Comparison of ENCODE assay signal across 21 cellular contexts in the genomic region with DNA sequence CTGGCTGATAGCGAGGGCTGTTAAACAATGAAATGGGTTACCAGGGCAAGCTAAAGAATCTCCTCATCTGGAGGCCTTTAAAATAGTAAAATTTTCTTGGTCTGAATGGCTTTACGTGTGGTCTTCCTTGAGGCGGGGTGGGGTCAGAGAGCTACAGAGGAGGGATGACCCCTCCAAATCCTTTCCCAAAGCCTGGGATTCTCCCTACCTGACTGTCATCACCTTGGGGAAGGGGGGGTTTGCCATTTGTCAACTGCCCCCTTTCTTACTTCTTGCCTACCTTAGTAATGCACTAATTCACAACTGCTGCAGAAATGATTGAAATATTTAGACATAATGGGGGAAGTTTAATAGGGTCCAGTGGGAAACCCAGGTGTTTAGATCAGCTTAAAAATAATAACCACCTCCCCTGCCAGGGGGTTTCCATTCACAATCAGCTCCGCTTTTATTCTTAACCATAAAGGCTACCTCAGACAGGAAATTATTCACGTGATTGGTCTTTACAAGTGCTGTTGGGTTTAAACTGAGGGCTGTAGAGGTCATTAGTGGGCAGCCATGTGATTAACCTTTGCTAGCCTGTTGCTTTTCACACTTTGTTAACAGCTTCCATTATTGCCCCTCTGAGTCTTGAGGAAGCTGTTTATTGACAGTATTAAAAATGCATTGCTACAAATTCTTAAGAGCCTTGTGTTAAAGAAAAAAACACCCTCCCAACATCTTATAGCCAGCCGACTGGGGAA.
DNase-seq lines count a peak whose midpoint lies in the region; ATAC-seq, FAIRE-seq and TF ChIP-seq lines count a peak whose summit lies in the region.
"Had no signal": no experiment of that assay in that cellular context is flagged by ENCODE, and none has a peak within 500 bp of the region (broad histone marks: within the 10 kb centered on the region; RNA-seq: fewer than 3 reads in every experiment).

No MANE protein-coding gene starts in this region.

- RAD21 ChIA-PET in GM12878 (lab: Charles Lee; ENCODE audit: unreplicated experiment): interaction anchor here (1.0 kb wide), 1 partner anchor 14 kb away, joined by 3 read pairs; no protein-coding TSS in a partner anchor

- TF ChIP-seq CTCF in GM12878 (IDR thresholded peaks at IDR 0.05 in 2 of 3, conservative IDR thresholded peaks at IDR 0.05 in 1 of 3; ENCODE audit: control insufficient read depth in 2 of 3, extremely low read depth in 1 of 3, insufficient read depth in 1 of 3, low read depth in 3 of 3, low read length in 3 of 3) (no peak), SK-N-SH (IDR thresholded peaks at IDR 0.05) (no peak)

- CTCF ChIA-PET in GM12878 (lab: Yijun Ruan, JAX): interaction anchor here (0.9 kb wide), 1 partner anchor 12 kb away, joined by 3 read pairs; no protein-coding TSS in a partner anchor
- CTCF ChIA-PET in SK-N-SH (lab: Yijun Ruan, JAX): no interaction called here

- POLR2A ChIA-PET in GM12878 (lab: Charles Lee) (interaction anchor here (0.8 kb wide), 1 partner anchor 201 kb away, joined by 3 read pairs; no protein-coding TSS in a partner anchor), SK-N-SH (lab: Yijun Ruan, JAX) (no interaction called here)

- H3K27ac ChIP-seq in GM12878 (ENCODE audit: control insufficient read depth, insufficient read depth) (no peak overlapping the region), SK-N-SH (ENCODE audit: low read depth in 2 of 2, low read length in 1 of 2) (no peak overlapping the region)

- H2AFZ ChIP-seq in GM12878 (ENCODE audit: control insufficient read depth, low read depth, low read length): no peak overlapping the region
- no peak overlapping the region for H2AFZ ChIP-seq in SK-N-SH (ENCODE audit: low read depth)

- in situ Hi-C loops in GM12878 (cut with MboI): no loop called here

- no peak for TF ChIP-seq RAD21 in GM12878 (IDR thresholded peaks at IDR 0.05; ENCODE audit: insufficient read depth, low read depth, low read length)
- TF ChIP-seq RAD21 in SK-N-SH (IDR thresholded peaks at IDR 0.05; ENCODE audit: low read length): no peak

- H3K9me2 ChIP-seq in SK-N-SH: no peaks in the 10 kb centered on the region

- H3K79me2 ChIP-seq in GM12878 (ENCODE audit: control insufficient read depth, insufficient read depth, low read length) (no peaks in the 10 kb centered on the region), SK-N-SH (ENCODE audit: insufficient read depth) (no peaks in the 10 kb centered on the region)

- no peak overlapping the region for H3K4me2 ChIP-seq in GM12878 (ENCODE audit: control insufficient read depth, insufficient read depth)
- no peak overlapping the region for H3K4me2 ChIP-seq in SK-N-SH

- no peaks in the 10 kb centered on the region for H3K4me1 ChIP-seq in GM12878 (ENCODE audit: control insufficient read depth, insufficient read depth, low read length)
- no peaks in the 10 kb centered on the region for H3K4me1 ChIP-seq in SK-N-SH (ENCODE audit: control insufficient read depth in 1 of 2, insufficient read depth in 2 of 2, low read depth in 1 of 2, low read length in 1 of 2)
- H3K4me1 ChIP-seq: HAP-1 had no signal

- TF ChIP-seq EP300 in GM12878 (IDR thresholded peaks at IDR 0.05; ENCODE audit: borderline replicate concordance in 1 of 2, control insufficient read depth in 1 of 2, low read depth in 2 of 2, low read length in 2 of 2): peak; percentile 19 to 73; a peak in 1 of 4 replicates
- no peak for TF ChIP-seq EP300 in SK-N-SH (IDR thresholded peaks at IDR 0.05; ENCODE audit: borderline replicate concordance in 1 of 2, low read depth in 1 of 2, low read length in 1 of 2)

- DNase-seq in GM12878 (ENCODE audit: low read depth, low spot score): peak; percentile 46
- DNase-seq in renal cortical epithelial cell (ENCODE audit: low read depth): peak; percentile 6
- no peak for DNase-seq in SK-N-SH
- no peak for DNase-seq in activated T-cell treated with anti-CD3 and anti-CD28 coated beads, Interleukin-2, amount 50 U/mL, for 1 hour
- DNase-seq: CD4-positive, CD25-positive, alpha-beta regulatory T cell; Kasumi-1; MG63; NCI-H1092; NCI-H1436; NCI-H2029; NCI-H345; NCI-H524; NCI-H774; Right ventricle myocardium superior; SW 1271; T-helper 2 cell had no signal

- ATAC-seq in GM18868 (IDR thresholded peaks at IDR 0.05; ENCODE audit: unreplicated experiment) (peak; percentile 34), HG03565 (IDR thresholded peaks at IDR 0.05; ENCODE audit: unreplicated experiment) (peak; percentile 37), GM12878 (peak; percentile 82), GM21447 (IDR thresholded peaks at IDR 0.05; ENCODE audit: unreplicated experiment) (no peak)

- H3K9ac ChIP-seq in GM12878 (ENCODE audit: control insufficient read depth, insufficient read depth, low read length) (no peak overlapping the region), SK-N-SH (no peak overlapping the region)

- 48% methylated on average over 6 of the region's 6 CpGs for whole genome bisulfite sequencing in GM12878 (ENCODE audit: insufficient coverage, insufficient replicate concordance, low lambda C conversion rate, missing lambda C conversion rate)
- 57% methylated on average over 6 of the region's 6 CpGs for WGBS in SK-N-SH (ENCODE audit: low lambda C conversion rate)

- H3F3A ChIP-seq in SK-N-SH (replicated peaks; ENCODE audit: insufficient read depth): no peaks in the 10 kb centered on the region

- peak; percentile 54 for FAIRE-seq in GM12878 (lab: Jason Lieb, UNC)
- FAIRE-seq: GM19239 had no signal

- TF ChIP-seq POLR2A in GM12878 (IDR thresholded peaks at IDR 0.05; ENCODE audit: low read depth, low read length): no peak

- SMC1A ChIA-PET in GM12878 (lab: Charles Lee; ENCODE audit: uncharacterized antibody, unreplicated experiment): interaction anchor here (0.8 to 2.0 kb wide), 8 partner anchors 10 to 167 kb away, joined by 3 to 6 read pairs (median 3); no protein-coding TSS in a partner anchor

- H3K4me3 ChIP-seq in GM12878 (no peak overlapping the region), SK-N-SH (ENCODE audit: low read depth in 2 of 2, low read length in 1 of 2) (no peak overlapping the region)
- H3K4me3 ChIP-seq: HAP-1, MG63 had no signal

- no TSS peak for BruUV-seq in GM12878 (replicated peaks; lab: Mats Ljungman, UMichigan)

- no peaks in the 10 kb centered on the region; a peak in 1 of 4 replicates for H3K27me3 ChIP-seq in GM12878 (replicated peaks in 1 of 2; ENCODE audit: control insufficient read depth in 2 of 2, insufficient read depth in 2 of 2, low read length in 1 of 2)
- H3K27me3 ChIP-seq in SK-N-SH (ENCODE audit: insufficient read depth): 0 out of 2 replicates have a peak, but pooled peaks cover 3% of the 10 kb centered on the region
- H3K27me3 ChIP-seq: MG63 had no signal

- H4K20me1 ChIP-seq in GM12878 (ENCODE audit: control insufficient read depth, insufficient read depth): no peaks in the 10 kb centered on the region
- H4K20me1 ChIP-seq in SK-N-SH (ENCODE audit: insufficient read depth): no peaks in the 10 kb centered on the region

- intact Hi-C loops in GM12878 (cut with micrococcal nuclease; ENCODE audit: unreplicated experiment): no loop called here

- H3K9me3 ChIP-seq in GM12878 (replicated peaks; ENCODE audit: control insufficient read depth, insufficient read depth, low read length) (no peaks in the 10 kb centered on the region), SK-N-SH (no peaks in the 10 kb centered on the region)
- H3K9me3 ChIP-seq: HAP-1, MG63 had no signal

- no peaks in the 10 kb centered on the region for H3K36me3 ChIP-seq in GM12878 (ENCODE audit: control insufficient read depth in 2 of 2, insufficient read depth in 2 of 2, low read length in 1 of 2)
- no peaks in the 10 kb centered on the region for H3K36me3 ChIP-seq in SK-N-SH (replicated peaks in 1 of 2; ENCODE audit: control insufficient read depth in 1 of 2, insufficient read depth in 2 of 2, low read length in 1 of 2)
- H3K36me3 ChIP-seq: HAP-1, MG63 had no signal

TF ChIP-seq in GM12878, 131 proteins besides CTCF, POLR2A, EP300 and RAD21 (continues in another document):
- TF ChIP-seq ATF7 (IDR thresholded peaks at IDR 0.05; ENCODE audit: low read depth): peak; percentile 53; the same call in 1 of the 2 replicates
- TF ChIP-seq ATF2 (IDR thresholded peaks at IDR 0.05; ENCODE audit: low read length): 0 out of 2 replicates have a peak, but pooled peaks have one; percentile 20
- 0 out of 2 replicates have a peak, but pooled peaks have one; percentile 31 for TF ChIP-seq NFIC (IDR thresholded peaks at IDR 0.05; ENCODE audit: low read depth, low read length)

TF ChIP-seq in SK-N-SH, 30 proteins besides CTCF, POLR2A, EP300 and RAD21 (continues in another document):
- no peak for TF ChIP-seq IRF3 (IDR thresholded peaks at IDR 0.05; ENCODE audit: low read depth, low read length)
- no peak for TF ChIP-seq NFIC (IDR thresholded peaks at IDR 0.05; ENCODE audit: borderline replicate concordance)
- TF ChIP-seq GATA2 (CRISPR knock-in tag; IDR thresholded peaks at IDR 0.05): no peak
- TF ChIP-seq, protein P1, sequence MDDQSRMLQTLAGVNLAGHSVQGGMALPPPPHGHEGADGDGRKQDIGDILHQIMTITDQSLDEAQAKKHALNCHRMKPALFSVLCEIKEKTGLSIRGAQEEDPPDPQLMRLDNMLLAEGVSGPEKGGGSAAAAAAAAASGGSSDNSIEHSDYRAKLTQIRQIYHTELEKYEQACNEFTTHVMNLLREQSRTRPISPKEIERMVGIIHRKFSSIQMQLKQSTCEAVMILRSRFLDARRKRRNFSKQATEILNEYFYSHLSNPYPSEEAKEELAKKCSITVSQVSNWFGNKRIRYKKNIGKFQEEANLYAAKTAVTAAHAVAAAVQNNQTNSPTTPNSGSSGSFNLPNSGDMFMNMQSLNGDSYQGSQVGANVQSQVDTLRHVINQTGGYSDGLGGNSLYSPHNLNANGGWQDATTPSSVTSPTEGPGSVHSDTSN (IDR thresholded peaks at IDR 0.05): no peak
- TF ChIP-seq RCOR1 (IDR thresholded peaks at IDR 0.05; ENCODE audit: low read length): no peak
- no peak for TF ChIP-seq FOXM1 (IDR thresholded peaks at IDR 0.05; ENCODE audit: low read depth)
- TF ChIP-seq TAF1 (IDR thresholded peaks at IDR 0.05; ENCODE audit: borderline replicate concordance, low read depth, low read length): no peak
- no peak for TF ChIP-seq CHD2 (IDR thresholded peaks at IDR 0.05; ENCODE audit: low read length, partially characterized antibody)
- no peak for TF ChIP-seq SMC3 (IDR thresholded peaks at IDR 0.05; ENCODE audit: low read depth, low read length)
- no peak for TF ChIP-seq TEAD4 (IDR thresholded peaks at IDR 0.05; ENCODE audit: borderline replicate concordance, insufficient read depth)
- TF ChIP-seq NRF1 (IDR thresholded peaks at IDR 0.05; ENCODE audit: low read depth, low read length): no peak
- TF ChIP-seq MEF2A (IDR thresholded peaks at IDR 0.05; ENCODE audit: borderline replicate concordance, low read depth): no peak

Comparison
In these comparisons a context has a peak if more than half of its experiments do, and no peak if none do; other contexts are left out.
1. DNase-seq: peak in GM12878 (single experiment) and renal cortical epithelial cell (single experiment); none in SK-N-SH (single experiment) and activated T-cell treated with anti-CD3 and anti-CD28 coated beads, Interleukin-2, amount 50 U/mL, for 1 hour (single experiment).